Comparison of ENCODE assay signal across 17 cellular contexts in genomic region chr15:39281094-39281493, GRCh38.
DNase-seq lines count a peak whose midpoint lies in the region; ATAC-seq and TF ChIP-seq lines count a peak whose summit lies in the region.
"Had no signal": no experiment of that assay in that cellular context is flagged by ENCODE, and none has a peak within 500 bp of the region (broad histone marks: within the 10 kb centered on the region; RNA-seq: fewer than 3 reads in every experiment).

No MANE protein-coding gene starts in this region.

- H4K20me1 ChIP-seq in IMR-90 (ENCODE audit: insufficient read depth, low read length) = no peaks in the 10 kb centered on the region

- H3K4me3 ChIP-seq in IMR-90 (ENCODE audit: insufficient read depth, low read depth, low read length) = no peak overlapping the region
- no peak overlapping the region for H3K4me3 ChIP-seq in astrocyte of the spinal cord (ENCODE audit: low read depth, low read length)
- H3K4me3 ChIP-seq: A549, HAP-1, SJCRH30 had no signal

- peak overlapping the region in 1 of 2 experiments; percentile 51; a peak in 1 of 4 replicates for H4K8ac ChIP-seq in IMR-90 (ENCODE audit: low read depth in 2 of 2, low read length in 2 of 2)

- no peak overlapping the region for H3K56ac ChIP-seq in IMR-90 (ENCODE audit: extremely low read depth, insufficient read depth, low read length)

- WGBS in IMR-90 (ENCODE audit: extremely low coverage in 2 of 2, insufficient read length in 1 of 2), 2 experiments = no CpG with 5 or more reads among the region's 1 CpG

- no peak overlapping the region for H2AK9ac ChIP-seq in IMR-90 (replicated peaks; ENCODE audit: low read depth, low read length, poor library complexity)

- H3K9me3 ChIP-seq in IMR-90 (ENCODE audit: control insufficient read depth, insufficient read depth, low read length) = no peaks in the 10 kb centered on the region
- H3K9me3 ChIP-seq: A549, HAP-1, SJCRH30 had no signal

- no peak for TF ChIP-seq CTCF in IMR-90 (conservative IDR thresholded peaks at IDR 0.05; ENCODE audit: low read depth, low read length)
- TF ChIP-seq CTCF in astrocyte of the spinal cord (IDR thresholded peaks at IDR 0.05; ENCODE audit: low read depth, low read length) = no peak
- TF ChIP-seq CTCF in glutamatergic neuron (IDR thresholded peaks at IDR 0.05; ENCODE audit: partially characterized antibody, unreplicated experiment) = no peak

- BruUV-seq in IMR-90 (replicated peaks; lab: Mats Ljungman, UMichigan) = no TSS peak

- POLR2A ChIA-PET in IMR-90 (lab: Charles Lee; ENCODE audit: unreplicated experiment) = no interaction called here

- no peak overlapping the region for H3K4me2 ChIP-seq in IMR-90 (ENCODE audit: low read depth, low read length)
- H3K4me2 ChIP-seq: A549 had no signal

- H2AK5ac ChIP-seq in IMR-90 (ENCODE audit: low read depth, low read length) = no peak overlapping the region

- no peaks in the 10 kb centered on the region for H3K79me1 ChIP-seq in IMR-90 (ENCODE audit: low read depth in 1 of 2, low read length in 2 of 2)

- no peak overlapping the region for H2BK15ac ChIP-seq in IMR-90 (ENCODE audit: low read depth, low read length)

- H3K9me3 Mint-ChIP-seq in activated naive CD4-positive, alpha-beta T cell treated with anti-CD3 and anti-CD28 coated beads, Interleukin-2, amount 10 ng/mL, durations not matched to agents 7 days and 5 days = no peaks in the 10 kb centered on the region
- peaks cover 2% of the 10 kb centered on the region for H3K9me3 Mint-ChIP-seq in glutamatergic neuron (ENCODE audit: unreplicated experiment)

- H3K4me1 ChIP-seq in IMR-90 (ENCODE audit: control insufficient read depth, insufficient read depth, low read length) = peaks cover 24% of the 10 kb centered on the region
- H3K4me1 ChIP-seq: A549, HAP-1 had no signal

- peak overlapping the region; percentile 49; the same call in 1 of the 2 replicates for H3K18ac ChIP-seq in IMR-90 (ENCODE audit: low read depth, low read length)

- no peak overlapping the region for H2AFZ ChIP-seq in IMR-90 (replicated peaks; ENCODE audit: low read length, poor library complexity)

- 0 out of 2 replicates have a peak, but pooled peaks have one; percentile 19 for ATAC-seq in IMR-90 (ENCODE audit: low read depth)
- no peak for ATAC-seq in stimulated activated naive CD8-positive, alpha-beta T cell treated with anti-CD3 and anti-CD28 coated beads, Interleukin-15, Interleukin-2, amounts not matched to agents 100 U/mL and 50 U/mL, for 24 hours
- ATAC-seq: A549 had no signal

- CTCF ChIA-PET in IMR-90 (lab: Yijun Ruan, JAX) = interaction anchor here (0.6 kb wide), 1 partner anchor 8 kb away, joined by 3 read pairs; no protein-coding TSS in a partner anchor
- CTCF ChIA-PET in activated naive CD4-positive, alpha-beta T cell treated with anti-CD3 and anti-CD28 coated beads, Interleukin-2, amount 10 ng/mL, durations not matched to agents 7 days and 5 days (lab: Charles Lee) = no interaction called here

- TF ChIP-seq RAD21 in IMR-90 (IDR thresholded peaks at IDR 0.05; ENCODE audit: low read length) = no peak

- DNase-seq in EH (ENCODE audit: low read depth) (peak; percentile 78), IMR-90 (peak; percentile 87), astrocyte of the spinal cord (ENCODE audit: low read depth, low spot score) (peak; percentile 84), hepatic stellate cell (ENCODE audit: low spot score) (peak; percentile 47), T-helper 1 cell (no peak), glutamatergic neuron (no peak)
- no peak for DNase-seq in activated naive CD4-positive, alpha-beta T cell treated with anti-CD3 and anti-CD28 coated beads, Interleukin-2, amount 10 ng/mL, durations not matched to agents 7 days and 5 days
- DNase-seq in stimulated activated naive CD8-positive, alpha-beta T cell treated with anti-CD3 and anti-CD28 coated beads, Interleukin-15, Interleukin-2, amounts not matched to agents 100 U/mL and 50 U/mL, for 24 hours = no peak
- DNase-seq: AML-193; COR-L47; NCI-H1105 treated with DMSO at 0.1 percent for 48 hours; NCI-H1694 treated with DMSO at 0.1 percent for 48 hours; NK-92 treated with Interleukin-12 subunit alpha and Interleukin-12 subunit beta, amount 100 ng/mL, for 24 hours; OCI-M1; SJCRH30 had no signal

- H3K9ac ChIP-seq in IMR-90 (ENCODE audit: low read depth, low read length) = no peak overlapping the region

- H3K4me1 Mint-ChIP-seq in activated naive CD4-positive, alpha-beta T cell treated with anti-CD3 and anti-CD28 coated beads, Interleukin-2, amount 10 ng/mL, durations not matched to agents 7 days and 5 days = no peaks in the 10 kb centered on the region
- peaks cover 5% of the 10 kb centered on the region for H3K4me1 Mint-ChIP-seq in glutamatergic neuron (ENCODE audit: low read depth, unreplicated experiment)

- in situ Hi-C loops in IMR-90 (cut with MboI; ENCODE audit: low sequenced_read_pairs) = no loop called here
- in situ Hi-C loops in astrocyte of the spinal cord (cut with HindIII; ENCODE audit: low sequenced_read_pairs) = no loop called here

- H4K5ac ChIP-seq in IMR-90 (ENCODE audit: low read depth, low read length) = no peak overlapping the region

- H3K14ac ChIP-seq in IMR-90 (replicated peaks; ENCODE audit: low read depth, low read length) = no peak overlapping the region

- H3K27ac Mint-ChIP-seq in activated naive CD4-positive, alpha-beta T cell treated with anti-CD3 and anti-CD28 coated beads, Interleukin-2, amount 10 ng/mL, durations not matched to agents 7 days and 5 days = no peak overlapping the region
- H3K27ac Mint-ChIP-seq in glutamatergic neuron (ENCODE audit: unreplicated experiment) = no peak overlapping the region

- no peak overlapping the region for H2BK20ac ChIP-seq in IMR-90 (ENCODE audit: low read depth, low read length)

- H3K9me1 ChIP-seq in IMR-90 (ENCODE audit: insufficient read depth, low read length) = peaks cover 13% of the 10 kb centered on the region

- H4K91ac ChIP-seq in IMR-90 (ENCODE audit: insufficient read depth, low read depth, low read length) = no peak overlapping the region

- no peak overlapping the region for H3K23ac ChIP-seq in IMR-90 (ENCODE audit: low read depth, low read length)

- H3K27me3 Mint-ChIP-seq in activated naive CD4-positive, alpha-beta T cell treated with anti-CD3 and anti-CD28 coated beads, Interleukin-2, amount 10 ng/mL, durations not matched to agents 7 days and 5 days = peaks cover 5% of the 10 kb centered on the region
- H3K27me3 Mint-ChIP-seq in glutamatergic neuron (ENCODE audit: unreplicated experiment) = peaks cover 2% of the 10 kb centered on the region

- no peaks in the 10 kb centered on the region for H3K27me3 ChIP-seq in IMR-90 (ENCODE audit: control insufficient read depth, insufficient read depth, low read length)
- H3K27me3 ChIP-seq: SJCRH30 had no signal

- peak overlapping the region; percentile 1; the same call in 1 of the 2 replicates for H2BK120ac ChIP-seq in IMR-90 (ENCODE audit: low read depth, low read length)

- intact Hi-C loops in IMR-90 (cut with micrococcal nuclease) = no loop called here

- H3K36me3 Mint-ChIP-seq in activated naive CD4-positive, alpha-beta T cell treated with anti-CD3 and anti-CD28 coated beads, Interleukin-2, amount 10 ng/mL, durations not matched to agents 7 days and 5 days = no peaks in the 10 kb centered on the region
- no peaks in the 10 kb centered on the region for H3K36me3 Mint-ChIP-seq in glutamatergic neuron (ENCODE audit: unreplicated experiment)

- no peak overlapping the region for H3K27ac ChIP-seq in IMR-90 (ENCODE audit: insufficient read depth, low read length)
- H3K27ac ChIP-seq: A549, SJCRH30 had no signal

- dilution Hi-C loops in IMR-90 (cut with HindIII; ENCODE audit: low sequenced_read_pairs, unreplicated experiment) = no loop called here

- no peak for TF ChIP-seq POLR2A in IMR-90 (IDR thresholded peaks at IDR 0.05; ENCODE audit: low read depth, low read length)

- no peak overlapping the region for H3K4me3 Mint-ChIP-seq in activated naive CD4-positive, alpha-beta T cell treated with anti-CD3 and anti-CD28 coated beads, Interleukin-2, amount 10 ng/mL, durations not matched to agents 7 days and 5 days
- H3K4me3 Mint-ChIP-seq in glutamatergic neuron (ENCODE audit: unreplicated experiment) = no peak overlapping the region

- H3K36me3 ChIP-seq in IMR-90 (ENCODE audit: control insufficient read depth, insufficient read depth, low read length) = no peaks in the 10 kb centered on the region
- H3K36me3 ChIP-seq: HAP-1, SJCRH30 had no signal

- H2BK5ac ChIP-seq in IMR-90 (ENCODE audit: low read depth, low read length, poor library complexity, severe bottlenecking) = peak overlapping the region; percentile 79

- H3K4ac ChIP-seq in IMR-90 (ENCODE audit: low read depth, low read length) = no peak overlapping the region

TF ChIP-seq in IMR-90, 13 proteins besides CTCF, POLR2A, EP300 and RAD21:
- no peak for TF ChIP-seq SMC3 (IDR thresholded peaks at IDR 0.05; ENCODE audit: low read depth, low read length)
- TF ChIP-seq RCOR1 (IDR thresholded peaks at IDR 0.05; ENCODE audit: insufficient replicate concordance, low read length) = peak; percentile 60

Comparison
In these comparisons a context has a peak if more than half of its experiments do, and no peak if none do; other contexts are left out.
1. DNase-seq: peak in EH (single experiment), IMR-90 (single experiment), astrocyte of the spinal cord (single experiment) and hepatic stellate cell (single experiment); none in activated naive CD4-positive, alpha-beta T cell treated with anti-CD3 and anti-CD28 coated beads, Interleukin-2, amount 10 ng/mL, durations not matched to agents 7 days and 5 days (single experiment), T-helper 1 cell (0 of 5), stimulated activated naive CD8-positive, alpha-beta T cell treated with anti-CD3 and anti-CD28 coated beads, Interleukin-15, Interleukin-2, amounts not matched to agents 100 U/mL and 50 U/mL, for 24 hours (single experiment) and glutamatergic neuron (single experiment).